8 cellular contexts compared by ENCODE assay signal in the genomic region with DNA sequence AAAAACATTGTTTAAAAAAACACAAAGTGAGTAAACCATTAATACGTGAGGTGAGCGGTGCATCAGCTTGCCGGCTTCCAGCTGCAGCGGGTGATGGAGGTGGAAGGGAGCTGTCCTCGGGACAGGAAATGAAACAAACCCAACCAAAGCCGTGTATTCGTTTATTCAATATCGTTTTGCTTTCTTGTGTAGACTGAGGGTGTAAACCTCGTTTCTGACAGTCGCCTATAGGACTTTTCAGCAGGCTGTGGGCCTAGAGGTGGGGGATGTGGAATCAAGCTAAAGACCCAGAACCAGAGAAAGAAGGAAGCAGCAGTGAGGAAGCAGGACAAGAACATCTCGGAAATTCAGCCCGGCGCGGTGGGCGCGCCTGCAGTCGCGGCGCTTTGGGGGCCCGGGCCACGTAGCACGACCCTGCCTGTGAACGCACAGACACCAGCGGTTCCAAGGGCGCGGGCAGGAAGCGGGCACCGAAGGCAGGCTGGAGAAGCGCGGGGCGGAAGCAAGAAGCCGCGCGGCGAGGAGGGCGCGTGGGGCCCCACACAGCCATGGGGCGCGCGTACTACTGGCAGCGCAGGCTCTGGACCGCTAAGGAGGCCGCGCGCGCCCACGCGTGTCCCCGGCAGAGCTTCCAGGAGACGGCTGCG. TPM values are rescaled to one million over a fixed set of nuclear protein-coding genes. Genes with fewer than 3 reads are reported as not detected.
DNase-seq lines count a peak whose midpoint lies in the region; ATAC-seq, FAIRE-seq and TF ChIP-seq lines count a peak whose summit lies in the region.

No MANE protein-coding gene starts in this region.

- peak overlapping the region; percentile 89 for H3K27ac ChIP-seq in right atrium auricular region
- H3K27ac ChIP-seq in small intestine (ENCODE audit: low read depth in 1 of 2, low read length in 1 of 2), result peak overlapping the region; percentile 75 to 96

- no peak for TF ChIP-seq CTCF in right atrium auricular region (IDR thresholded peaks at IDR 0.05)

- H3K4me1 ChIP-seq in right atrium auricular region (peaks cover 0 to 9% of the 10 kb centered on the region in 2 donors), small intestine (ENCODE audit: control insufficient read depth in 2 of 2, insufficient read depth in 1 of 2, low read depth in 1 of 2, low read length in 1 of 2) (no peaks in the 10 kb centered on the region)

- H3K27me3 Mint-ChIP-seq in activated T-cell treated with anti-CD3 and anti-CD28 coated beads, Interleukin-2, amount 50 U/mL, for 24 hours, result no peaks in the 10 kb centered on the region
- H3K27me3 Mint-ChIP-seq in activated T-helper 2 cell treated with anti-CD3 and anti-CD28 coated beads, Interferon-gamma antibody, Interleukin-2, Interleukin-4, amounts not matched to agents 10 μg/mL and 5 μg/mL and 100 μg/mL, durations not matched to agents 14 hours and 24 hours and 36 hours (ENCODE audit: low read depth), result peaks cover 20% of the 10 kb centered on the region

- 11 to 20% (median 19%) methylated on average over 38 to 51 of the region's 51 CpGs for WGBS in small intestine, 3 donors

- peak overlapping the region; percentile 82 for H3K4me3 Mint-ChIP-seq in activated T-cell treated with anti-CD3 and anti-CD28 coated beads, Interleukin-2, amount 50 U/mL, for 24 hours
- peak overlapping the region; percentile 87 for H3K4me3 Mint-ChIP-seq in activated T-helper 2 cell treated with anti-CD3 and anti-CD28 coated beads, Interferon-gamma antibody, Interleukin-2, Interleukin-4, amounts not matched to agents 10 μg/mL and 5 μg/mL and 100 μg/mL, durations not matched to agents 14 hours and 24 hours and 36 hours (ENCODE audit: low read depth)

- H3K27me3 ChIP-seq in right atrium auricular region (no peaks in the 10 kb centered on the region), small intestine (ENCODE audit: control insufficient read depth in 2 of 2, insufficient read depth in 2 of 2, low read length in 2 of 2) (no peaks in the 10 kb centered on the region)

- peak; percentile 5 for ATAC-seq in HG03575 (IDR thresholded peaks at IDR 0.05; ENCODE audit: extremely low read depth, insufficient number of reproducible peaks, low FRiP score, unreplicated experiment)

- intact Hi-C loops in activated T-helper 2 cell treated with anti-CD3 and anti-CD28 coated beads, Interferon-gamma antibody, Interleukin-2, Interleukin-4, amounts not matched to agents 10 μg/mL and 5 μg/mL and 100 μg/mL, durations not matched to agents 14 hours and 24 hours and 36 hours (cut with micrococcal nuclease), result loop anchor here (5.0 to 10.0 kb wide), 3 partner anchors 176 to 454 kb away; a partner anchor contains a TSS

- H3K4me3 ChIP-seq in right atrium auricular region, result peak overlapping the region; percentile 96 to 100
- H3K4me3 ChIP-seq in small intestine (ENCODE audit: low read depth in 1 of 2, low read length in 2 of 2), result peak overlapping the region; percentile 35 to 97

- DNase-seq in activated T-cell treated with anti-CD3 and anti-CD28 coated beads, Interleukin-2, amount 50 U/mL, for 24 hours, result no peak
- DNase-seq in activated T-cell treated with anti-CD3 and anti-CD28 coated beads, Interleukin-2, amount 50 U/mL, for 1 hour, result no peak
- DNase-seq in activated T-helper 2 cell treated with anti-CD3 and anti-CD28 coated beads, Interferon-gamma antibody, Interleukin-2, Interleukin-4, amounts not matched to agents 10 μg/mL and 5 μg/mL and 100 μg/mL, durations not matched to agents 14 hours and 24 hours and 36 hours (ENCODE audit: low spot score), result no peak
- DNase-seq in right atrium auricular region (ENCODE audit: low spot score) (no peak), small intestine (peak; percentile 14), NCI-H2029 treated with DMSO at 0.1 percent for 48 hours (lab: John Stamatoyannopoulos, UW) (no peak), HEK293T (ENCODE audit: extremely low spot score) (no peak)

- peaks cover 52% of the 10 kb centered on the region for H3K36me3 Mint-ChIP-seq in activated T-cell treated with anti-CD3 and anti-CD28 coated beads, Interleukin-2, amount 50 U/mL, for 24 hours (ENCODE audit: low read depth)
- peaks cover 39% of the 10 kb centered on the region for H3K36me3 Mint-ChIP-seq in activated T-helper 2 cell treated with anti-CD3 and anti-CD28 coated beads, Interferon-gamma antibody, Interleukin-2, Interleukin-4, amounts not matched to agents 10 μg/mL and 5 μg/mL and 100 μg/mL, durations not matched to agents 14 hours and 24 hours and 36 hours (ENCODE audit: low read depth)

- no peak for FAIRE-seq in small intestine (lab: Jason Lieb, UNC)

- peaks cover 30% of the 10 kb centered on the region for H3K4me1 Mint-ChIP-seq in activated T-cell treated with anti-CD3 and anti-CD28 coated beads, Interleukin-2, amount 50 U/mL, for 24 hours (ENCODE audit: low read depth)
- H3K4me1 Mint-ChIP-seq in activated T-helper 2 cell treated with anti-CD3 and anti-CD28 coated beads, Interferon-gamma antibody, Interleukin-2, Interleukin-4, amounts not matched to agents 10 μg/mL and 5 μg/mL and 100 μg/mL, durations not matched to agents 14 hours and 24 hours and 36 hours (ENCODE audit: low read depth), result peaks cover 22% of the 10 kb centered on the region

- H3K9me3 Mint-ChIP-seq in activated T-cell treated with anti-CD3 and anti-CD28 coated beads, Interleukin-2, amount 50 U/mL, for 24 hours, result peaks cover 25% of the 10 kb centered on the region
- peaks cover 25% of the 10 kb centered on the region for H3K9me3 Mint-ChIP-seq in activated T-helper 2 cell treated with anti-CD3 and anti-CD28 coated beads, Interferon-gamma antibody, Interleukin-2, Interleukin-4, amounts not matched to agents 10 μg/mL and 5 μg/mL and 100 μg/mL, durations not matched to agents 14 hours and 24 hours and 36 hours

- H3K9me3 ChIP-seq in right atrium auricular region (peaks cover 0 to 3% of the 10 kb centered on the region in 2 donors), small intestine (ENCODE audit: control insufficient read depth, low read depth) (no peaks in the 10 kb centered on the region)

- H3K27ac Mint-ChIP-seq in activated T-cell treated with anti-CD3 and anti-CD28 coated beads, Interleukin-2, amount 50 U/mL, for 24 hours, result peak overlapping the region; percentile 97
- peak overlapping the region; percentile 98 for H3K27ac Mint-ChIP-seq in activated T-helper 2 cell treated with anti-CD3 and anti-CD28 coated beads, Interferon-gamma antibody, Interleukin-2, Interleukin-4, amounts not matched to agents 10 μg/mL and 5 μg/mL and 100 μg/mL, durations not matched to agents 14 hours and 24 hours and 36 hours

- POLR2A ChIA-PET in HEK293T (lab: Yijun Ruan, JAX), result no interaction called here

- H3K36me3 ChIP-seq in right atrium auricular region, result no peaks in the 10 kb centered on the region
- H3K36me3 ChIP-seq in small intestine (ENCODE audit: control insufficient read depth in 2 of 2, insufficient read depth in 2 of 2, low read length in 2 of 2), result no peaks in the 10 kb centered on the region

- CTCF ChIA-PET in HEK293T (lab: Yijun Ruan, JAX), result no interaction called here

TF ChIP-seq in HEK293T, 16 proteins besides CTCF, POLR2A, EP300 and RAD21:
- TF ChIP-seq NFRKB (IDR thresholded peaks at IDR 0.05), result no peak
- no peak for TF ChIP-seq ZNF384 (IDR thresholded peaks at IDR 0.05)
- no peak for TF ChIP-seq ARNT (IDR thresholded peaks at IDR 0.05)
- TF ChIP-seq FOXK2 (IDR thresholded peaks at IDR 0.05), result no peak
- TF ChIP-seq, protein P1, sequence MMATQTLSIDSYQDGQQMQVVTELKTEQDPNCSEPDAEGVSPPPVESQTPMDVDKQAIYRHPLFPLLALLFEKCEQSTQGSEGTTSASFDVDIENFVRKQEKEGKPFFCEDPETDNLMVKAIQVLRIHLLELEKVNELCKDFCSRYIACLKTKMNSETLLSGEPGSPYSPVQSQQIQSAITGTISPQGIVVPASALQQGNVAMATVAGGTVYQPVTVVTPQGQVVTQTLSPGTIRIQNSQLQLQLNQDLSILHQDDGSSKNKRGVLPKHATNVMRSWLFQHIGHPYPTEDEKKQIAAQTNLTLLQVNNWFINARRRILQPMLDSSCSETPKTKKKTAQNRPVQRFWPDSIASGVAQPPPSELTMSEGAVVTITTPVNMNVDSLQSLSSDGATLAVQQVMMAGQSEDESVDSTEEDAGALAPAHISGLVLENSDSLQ (IDR thresholded peaks at IDR 0.05), result no peak
- no peak for TF ChIP-seq FOXM1 (IDR thresholded peaks at IDR 0.05; ENCODE audit: borderline replicate concordance)
- no peak for TF ChIP-seq SUZ12 (IDR thresholded peaks at IDR 0.05)
- TF ChIP-seq LEF1 (IDR thresholded peaks at IDR 0.05; ENCODE audit: borderline replicate concordance), result no peak
- no peak for TF ChIP-seq BHLHE40 (IDR thresholded peaks at IDR 0.05; ENCODE audit: borderline replicate concordance)
- no peak for TF ChIP-seq SP1 (IDR thresholded peaks at IDR 0.05)
- no peak for TF ChIP-seq L3MBTL2 (conservative IDR thresholded peaks at IDR 0.05)
- TF ChIP-seq TARDBP (IDR thresholded peaks at IDR 0.05), result no peak

RNA-seq across cellular contexts. Expression of a gene that starts 0.8 kb away (rescaled TPM):
- total RNA-seq in activated T-helper 2 cell treated with anti-CD3 and anti-CD28 coated beads, Interferon-gamma antibody, Interleukin-2, Interleukin-4, amounts not matched to agents 10 μg/mL and 5 μg/mL and 100 μg/mL, durations not matched to agents 14 hours and 24 hours and 36 hours, result 27.6 and 29.8 TPM in 2 replicates
- total RNA-seq in right atrium auricular region, result 10 to 100 TPM; 15.4 to 17.6 TPM
- polyA plus RNA-seq in small intestine, result 10 to 100 TPM in 1 of 3 donors, 1 to 10 TPM in 2; 4.3 to 18.7 (median 5.6) TPM
